1 cellular context compared by ENCODE assay signal in the genomic region with DNA sequence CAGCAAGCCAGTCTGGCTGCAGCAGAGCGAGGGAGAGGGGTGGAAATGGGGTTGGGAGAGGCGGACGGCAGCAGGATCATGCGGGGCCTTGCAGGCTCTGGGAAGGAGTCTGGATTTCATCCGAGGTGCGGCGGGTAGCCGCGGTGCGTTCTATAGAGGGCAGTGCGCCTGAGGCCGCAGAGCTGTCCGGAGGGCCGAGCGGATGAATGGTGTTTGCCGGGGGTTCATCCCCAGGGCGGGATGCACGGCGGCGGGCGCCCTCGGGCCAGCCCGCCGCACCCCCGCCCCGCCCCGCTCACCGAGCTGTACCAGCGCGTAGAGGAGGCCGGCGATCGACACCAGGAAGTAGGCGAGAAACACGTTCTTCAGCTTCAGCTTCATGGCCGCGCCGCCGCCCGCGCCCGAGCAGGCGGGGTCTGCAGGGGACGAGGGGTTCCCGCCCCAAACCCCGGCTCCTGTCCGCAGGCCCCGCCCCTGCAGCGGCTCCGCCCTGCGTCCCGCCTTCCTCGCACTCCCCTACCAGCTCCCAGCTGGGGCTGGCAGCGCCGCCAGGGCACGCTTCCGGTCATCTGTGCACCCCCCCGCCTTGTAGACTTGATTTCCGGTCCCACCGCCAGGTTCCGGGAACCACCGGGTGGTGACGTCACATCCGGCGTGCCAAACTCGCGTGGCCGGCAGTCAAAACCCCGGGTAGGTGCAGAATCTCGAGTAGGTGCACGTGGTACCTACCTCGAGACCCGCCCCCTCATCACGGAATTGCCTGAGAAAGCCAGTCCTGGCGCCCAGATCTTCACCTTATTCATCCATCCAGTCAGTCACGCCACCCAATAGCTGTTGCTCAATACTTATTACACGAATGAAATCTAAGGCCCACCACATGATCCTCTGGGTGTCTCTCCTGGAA.
TF ChIP-seq lines count a peak whose summit lies in the region.

B3GAT3 (minus strand) TSS at position 420 of the 904 bp plus-strand sequence; CDS start at position 381, 39 bp downstream.

TF ChIP-seq in HCT116, 20 proteins besides CTCF, POLR2A, EP300 and RAD21 (continued from another document):
- TF ChIP-seq REST (IDR thresholded peaks at IDR 0.05; ENCODE audit: low read depth) (no peak), SP1 (IDR thresholded peaks at IDR 0.05; ENCODE audit: low read depth) (peak; percentile 86), EZH2 (IDR thresholded peaks at IDR 0.05) (no peak), TCF7L2 (IDR thresholded peaks at IDR 0.05; ENCODE audit: borderline replicate concordance, extremely low read depth, insufficient read depth, insufficient read length) (peak; percentile 61), EGR1 (IDR thresholded peaks at IDR 0.05; ENCODE audit: low read depth) (peak; percentile 71), FOSL1 (IDR thresholded peaks at IDR 0.05; ENCODE audit: low read depth) (no peak), ZBTB33 (IDR thresholded peaks at IDR 0.05; ENCODE audit: extremely low read depth, insufficient replicate concordance, low read length) (peak; percentile 58), ZNF274 (IDR thresholded peaks at IDR 0.05; ENCODE audit: low read depth, low read length) (no peak), ELF1 (IDR thresholded peaks at IDR 0.05; ENCODE audit: borderline replicate concordance, low read depth) (peak; percentile 88; the same call in 1 of the 2 replicates), EZH2phosphoT487 (IDR thresholded peaks at IDR 0.05; ENCODE audit: borderline replicate concordance) (no peak), POLR2AphosphoS5 (IDR thresholded peaks at IDR 0.05; ENCODE audit: low read depth, low read length) (peak; percentile 92)
TF ChIP-seq in HCT116: peak in this region for 12.
